Comparison of ENCODE assay signal across 8 cellular contexts in genomic region chr1:26696191-26696644, GRCh38. TPM values are rescaled to one million over a fixed set of nuclear protein-coding genes. Genes with fewer than 3 reads are reported as not detected.
DNase-seq lines count a peak whose midpoint lies in the region; ATAC-seq, FAIRE-seq and TF ChIP-seq lines count a peak whose summit lies in the region.

No MANE protein-coding gene starts in this region.

- H3K4me2 ChIP-seq in mesendoderm (ENCODE audit: low read length) = no peak overlapping the region

- H3K18ac ChIP-seq in mesendoderm (ENCODE audit: low read length) = peak overlapping the region; percentile 100

- peaks cover 61% of the 10 kb centered on the region for H3K4me1 ChIP-seq in CD4-positive, CD25-positive, alpha-beta regulatory T cell (ENCODE audit: control insufficient read depth, insufficient read depth, low read length, poor library complexity, severe bottlenecking)
- H3K4me1 ChIP-seq in HUES64 (ENCODE audit: insufficient read depth, low read length) (peaks cover 47% of the 10 kb centered on the region), mesendoderm (ENCODE audit: control insufficient read depth, low read depth, low read length) (peaks cover 26% of the 10 kb centered on the region), thymus (ENCODE audit: control insufficient read depth, insufficient read depth, low read length) (peaks cover 24% of the 10 kb centered on the region)

- intact Hi-C loops in CD14-positive monocyte (cut with micrococcal nuclease) = loop anchor here (5.0 kb wide), 2 partner anchors 46 to 91 kb away; partner anchors contain the start of gene PIGV (in 1 of the 2)

- H2AK5ac ChIP-seq in mesendoderm (ENCODE audit: low read length) = no peak overlapping the region

- under 1% methylated on average over 47 of the region's 60 CpGs for WGBS in HUES64
- no CpG with 5 or more reads among the region's 60 CpGs for WGBS in mesendoderm (ENCODE audit: extremely low coverage, insufficient coverage, low lambda C conversion rate)
- WGBS in thymus = under 1% methylated on average over 53 of the region's 60 CpGs

- H3K4me3 Mint-ChIP-seq in CD4-positive, CD25-positive, alpha-beta regulatory T cell = peak overlapping the region in 1 of 4 donors; percentile 81
- peak overlapping the region in 1 of 2 donors; percentile 75 for H3K4me3 Mint-ChIP-seq in CD14-positive monocyte

- DNase-seq in CD4-positive, CD25-positive, alpha-beta regulatory T cell = peak in 1 of 3 donors; percentile 29
- DNase-seq in bronchial epithelial cell (ENCODE audit: low read depth) (no peak), mesendoderm (no peak), CD14-positive monocyte (ENCODE audit: low spot score) (no peak)

- H3K56ac ChIP-seq in mesendoderm (ENCODE audit: low read length) = peak overlapping the region; percentile 96

- no peak overlapping the region for H2BK15ac ChIP-seq in mesendoderm (replicated peaks; ENCODE audit: low read depth)

- peaks cover 7% of the 10 kb centered on the region for H3K27me3 Mint-ChIP-seq in CD4-positive, CD25-positive, alpha-beta regulatory T cell
- no peaks in the 10 kb centered on the region for H3K27me3 Mint-ChIP-seq in CD14-positive monocyte (ENCODE audit: low read depth in 3 of 3)

- H3K36me3 ChIP-seq in CD4-positive, CD25-positive, alpha-beta regulatory T cell (ENCODE audit: control insufficient read depth, insufficient read depth, low read length) = no peaks in the 10 kb centered on the region
- H3K36me3 ChIP-seq in HUES64 (ENCODE audit: insufficient read depth, low read length) (peaks cover 3% of the 10 kb centered on the region; the same call in 1 of the 2 replicates), bronchial epithelial cell (ENCODE audit: control insufficient read depth, insufficient read depth, low read length) (no peaks in the 10 kb centered on the region), mesendoderm (ENCODE audit: control insufficient read depth, insufficient read depth, low read length) (no peaks in the 10 kb centered on the region), thymus (ENCODE audit: control insufficient read depth, insufficient read depth) (no peaks in the 10 kb centered on the region)

- TF ChIP-seq CTCF in bronchial epithelial cell (IDR thresholded peaks at IDR 0.05; ENCODE audit: insufficient read depth, low read length, severe bottlenecking) (no peak), CD14-positive monocyte (IDR thresholded peaks at IDR 0.05) (no peak)

- no peak overlapping the region for H3K4me3 ChIP-seq in CD4-positive, CD25-positive, alpha-beta regulatory T cell (ENCODE audit: low read depth, low read length)
- H3K4me3 ChIP-seq in HUES64 (ENCODE audit: low read length) (peak overlapping the region; percentile 69), bronchial epithelial cell (ENCODE audit: low read depth, low read length) (peak overlapping the region; percentile 68), mesendoderm (ENCODE audit: low read length) (peak overlapping the region; percentile 59), thymus (ENCODE audit: low read length) (peak overlapping the region; percentile 100)

- peak overlapping the region; percentile 90 for H3K23ac ChIP-seq in mesendoderm (ENCODE audit: low read length)

- H3K9ac ChIP-seq in HUES64 (ENCODE audit: low read depth, low read length) (peak overlapping the region; percentile 96), mesendoderm (ENCODE audit: low read length) (peak overlapping the region; percentile 94)

- no peaks in the 10 kb centered on the region for H3K9me3 ChIP-seq in CD4-positive, CD25-positive, alpha-beta regulatory T cell (ENCODE audit: control insufficient read depth in 2 of 2, low read length in 2 of 2)
- H3K9me3 ChIP-seq in HUES64 (ENCODE audit: insufficient read depth, low read depth, low read length) (no peaks in the 10 kb centered on the region), thymus (ENCODE audit: control insufficient read depth) (no peaks in the 10 kb centered on the region)

- H3K79me2 ChIP-seq in mesendoderm (ENCODE audit: control insufficient read depth, insufficient read depth, low read length) = peaks cover 50% of the 10 kb centered on the region

- peak in 1 of 2 donors; percentile 1 for ATAC-seq in CD4-positive, CD25-positive, alpha-beta regulatory T cell (ENCODE audit: low read depth in 2 of 2)
- ATAC-seq in HG03135 (IDR thresholded peaks at IDR 0.05; ENCODE audit: unreplicated experiment) = no peak
- ATAC-seq in GM21515 (IDR thresholded peaks at IDR 0.05; ENCODE audit: unreplicated experiment) = no peak

- FAIRE-seq in bronchial epithelial cell (lab: Jason Lieb, UNC) = no peak

- no peak overlapping the region for H4K8ac ChIP-seq in mesendoderm (ENCODE audit: low read depth, low read length)

- peaks cover 15 to 33% (median 22%) of the 10 kb centered on the region in 4 donors for H3K4me1 Mint-ChIP-seq in CD4-positive, CD25-positive, alpha-beta regulatory T cell
- peaks cover 31% of the 10 kb centered on the region for H3K4me1 Mint-ChIP-seq in CD14-positive monocyte

- no peaks in the 10 kb centered on the region for H3K79me1 ChIP-seq in mesendoderm (ENCODE audit: low read length)

- H3K9me3 Mint-ChIP-seq in CD4-positive, CD25-positive, alpha-beta regulatory T cell = no peaks in the 10 kb centered on the region
- H3K9me3 Mint-ChIP-seq in CD14-positive monocyte = peaks cover 0 to 2% (median 0%) of the 10 kb centered on the region in 7 donors

- peak overlapping the region; percentile 100 for H3K4ac ChIP-seq in mesendoderm (ENCODE audit: low read depth, low read length)

- peak overlapping the region; percentile 89 for H3K27ac ChIP-seq in CD4-positive, CD25-positive, alpha-beta regulatory T cell (ENCODE audit: insufficient read depth, low read length, poor library complexity, severe bottlenecking)
- H3K27ac ChIP-seq in HUES64 (ENCODE audit: low read depth, low read length) = peak overlapping the region; percentile 94
- H3K27ac ChIP-seq in mesendoderm (ENCODE audit: low read depth, low read length) = peak overlapping the region; percentile 97
- peak overlapping the region; percentile 98 for H3K27ac ChIP-seq in thymus (ENCODE audit: low read depth)

- peaks cover 9% of the 10 kb centered on the region for H3K36me3 Mint-ChIP-seq in CD4-positive, CD25-positive, alpha-beta regulatory T cell
- peaks cover 5 to 7% of the 10 kb centered on the region in 2 donors for H3K36me3 Mint-ChIP-seq in CD14-positive monocyte

- peak overlapping the region; percentile 54 for H2BK5ac ChIP-seq in mesendoderm (ENCODE audit: low read length)

- H3K27me3 ChIP-seq in CD4-positive, CD25-positive, alpha-beta regulatory T cell (ENCODE audit: control insufficient read depth, insufficient read depth, low read length) = no peaks in the 10 kb centered on the region
- no peaks in the 10 kb centered on the region for H3K27me3 ChIP-seq in HUES64 (ENCODE audit: insufficient read depth, low read length)
- H3K27me3 ChIP-seq in bronchial epithelial cell (ENCODE audit: control insufficient read depth, insufficient read depth, low read length) = no peaks in the 10 kb centered on the region
- no peaks in the 10 kb centered on the region for H3K27me3 ChIP-seq in mesendoderm (ENCODE audit: insufficient read depth, low read length, poor library complexity)
- H3K27me3 ChIP-seq in thymus (ENCODE audit: control insufficient read depth, insufficient read depth) = no peaks in the 10 kb centered on the region

- H4K5ac ChIP-seq in mesendoderm (ENCODE audit: low read length) = no peak overlapping the region

- H3K27ac Mint-ChIP-seq in CD4-positive, CD25-positive, alpha-beta regulatory T cell = no peak overlapping the region
- H3K27ac Mint-ChIP-seq in CD14-positive monocyte = no peak overlapping the region

- H2BK120ac ChIP-seq in mesendoderm (ENCODE audit: low read depth, low read length) = peak overlapping the region; percentile 96

RNA-seq across cellular contexts. Expression of gene ARID1A, which starts 0.4 kb away (rescaled TPM):
- 139 TPM for total RNA-seq in CD4-positive, CD25-positive, alpha-beta regulatory T cell
- polyA plus RNA-seq in CD4-positive, CD25-positive, alpha-beta regulatory T cell = 10 to 100 TPM in 3 of 4 donors, 1 to 10 TPM in 1; 9.5 to 13.4 (median 13.0) TPM
- polyA plus RNA-seq in HUES64 (2013, experiment 1 of 2) = 57.4 TPM
- 60.9 TPM for polyA plus RNA-seq in HUES64 (2013, experiment 2 of 2)
- 8.7 and 15.5 TPM in 2 replicates for total RNA-seq in bronchial epithelial cell
- polyA plus RNA-seq in mesendoderm (2013, experiment 1 of 2) = 96.8 TPM
- polyA plus RNA-seq in mesendoderm (2013, experiment 2 of 2) = 97.9 TPM
- polyA plus RNA-seq in thymus (30.7 TPM), CD14-positive monocyte (1 to 10 TPM; 6.6 to 9.5 TPM)
